Comparison of ENCODE assay signal across 15 cellular contexts in genomic region chr1:198726455-198726854, GRCh38.
DNase-seq lines count a peak whose midpoint lies in the region; ATAC-seq lines count a peak whose summit lies in the region.
"Had no signal": no experiment of that assay in that cellular context is flagged by ENCODE, and none has a peak within 500 bp of the region (broad histone marks: within the 10 kb centered on the region; RNA-seq: fewer than 3 reads in every experiment).

No MANE protein-coding gene starts in this region.

- H3K27me3 Mint-ChIP-seq in T-helper 1 cell treated with Interleukin-12 subunit alpha and Interleukin-12 subunit beta and Interleukin-4 antibody, amounts not matched to agents 30 μg/mL and 1 μg/mL, for 36 hours (ENCODE audit: low read depth): no peaks in the 10 kb centered on the region
- H3K27me3 Mint-ChIP-seq in dendritic cell treated with granulocyte-macrophage colony-stimulating factor and Interleukin-4, amounts not matched to agents 40 ng/mL and 50 ng/mL, for 4 days: no peaks in the 10 kb centered on the region

- peak overlapping the region; percentile 1 for H3K27ac Mint-ChIP-seq in T-helper 1 cell treated with Interleukin-12 subunit alpha and Interleukin-12 subunit beta and Interleukin-4 antibody, amounts not matched to agents 30 μg/mL and 1 μg/mL, for 36 hours
- peak overlapping the region; percentile 55 for H3K27ac Mint-ChIP-seq in dendritic cell treated with granulocyte-macrophage colony-stimulating factor and Interleukin-4, amounts not matched to agents 40 ng/mL and 50 ng/mL, for 4 days

- H3K36me3 Mint-ChIP-seq in T-helper 1 cell treated with Interleukin-12 subunit alpha and Interleukin-12 subunit beta and Interleukin-4 antibody, amounts not matched to agents 30 μg/mL and 1 μg/mL, for 36 hours (ENCODE audit: low read depth): peaks cover 59% of the 10 kb centered on the region
- peaks cover 82% of the 10 kb centered on the region for H3K36me3 Mint-ChIP-seq in dendritic cell treated with granulocyte-macrophage colony-stimulating factor and Interleukin-4, amounts not matched to agents 40 ng/mL and 50 ng/mL, for 4 days (ENCODE audit: low read depth)

- peaks cover 39% of the 10 kb centered on the region for H3K4me1 Mint-ChIP-seq in T-helper 1 cell treated with Interleukin-12 subunit alpha and Interleukin-12 subunit beta and Interleukin-4 antibody, amounts not matched to agents 30 μg/mL and 1 μg/mL, for 36 hours (ENCODE audit: low read depth)
- H3K4me1 Mint-ChIP-seq in dendritic cell treated with granulocyte-macrophage colony-stimulating factor and Interleukin-4, amounts not matched to agents 40 ng/mL and 50 ng/mL, for 4 days (ENCODE audit: low read depth): peaks cover 17% of the 10 kb centered on the region

- intact Hi-C loops in dendritic cell treated with granulocyte-macrophage colony-stimulating factor and Interleukin-4, amounts not matched to agents 40 ng/mL and 50 ng/mL, for 4 days (cut with micrococcal nuclease): no loop called here

- no peak overlapping the region for H3K4me3 Mint-ChIP-seq in T-helper 1 cell treated with Interleukin-12 subunit alpha and Interleukin-12 subunit beta and Interleukin-4 antibody, amounts not matched to agents 30 μg/mL and 1 μg/mL, for 36 hours
- no peak overlapping the region for H3K4me3 Mint-ChIP-seq in dendritic cell treated with granulocyte-macrophage colony-stimulating factor and Interleukin-4, amounts not matched to agents 40 ng/mL and 50 ng/mL, for 4 days
- H3K4me3 Mint-ChIP-seq: GM23338 had no signal

- ATAC-seq in HG03097 (IDR thresholded peaks at IDR 0.05; ENCODE audit: low FRiP score, unreplicated experiment): no peak
- ATAC-seq in GM21619 (IDR thresholded peaks at IDR 0.05; ENCODE audit: unreplicated experiment): no peak
- ATAC-seq: GM23338 had no signal

- DNase-seq in T-helper 1 cell: no peak
- DNase-seq in LHCN-M2 (ENCODE audit: low read depth): peak; percentile 83
- peak; percentile 40 for DNase-seq in non-pigmented ciliary epithelial cell (ENCODE audit: low read depth)
- DNase-seq in DMS79 (lab: John Stamatoyannopoulos, UW): no peak
- DNase-seq: 8988T; central memory CD4-positive, alpha-beta T cell; kidney glomerular epithelial cell; NCI-H1048; NCI-H345; upper lobe of left lung had no signal

- no peaks in the 10 kb centered on the region for H3K9me3 Mint-ChIP-seq in T-helper 1 cell treated with Interleukin-12 subunit alpha and Interleukin-12 subunit beta and Interleukin-4 antibody, amounts not matched to agents 30 μg/mL and 1 μg/mL, for 36 hours
- no peaks in the 10 kb centered on the region for H3K9me3 Mint-ChIP-seq in dendritic cell treated with granulocyte-macrophage colony-stimulating factor and Interleukin-4, amounts not matched to agents 40 ng/mL and 50 ng/mL, for 4 days
- H3K9me3 Mint-ChIP-seq: GM23338 had no signal

Comparison
In these comparisons a context has a peak if more than half of its experiments do, and no peak if none do; other contexts are left out.
1. DNase-seq: peak in LHCN-M2 (single experiment) and non-pigmented ciliary epithelial cell (single experiment); none in T-helper 1 cell (0 of 5) and DMS79 (single experiment).